Comparison of ENCODE assay signal across 1 cellular context in genomic region chr10:72097448-72098300, GRCh38.
TF ChIP-seq lines count a peak whose summit lies in the region.

No MANE protein-coding gene starts in this region.

TF ChIP-seq in K562, 482 proteins besides CTCF, POLR2A, EP300 and RAD21 (continued from another document and continues in another):
- TF ChIP-seq RFX5 (IDR thresholded peaks at IDR 0.05; ENCODE audit: low read depth, low read length) (no peak), ZNF212 (CRISPR knock-in tag; IDR thresholded peaks at IDR 0.05) (no peak), ZKSCAN1 (IDR thresholded peaks at IDR 0.05; ENCODE audit: low read depth, low read length) (no peak), ZNF318 (IDR thresholded peaks at IDR 0.05; ENCODE audit: borderline replicate concordance in 1 of 2, low read depth in 1 of 2) (peak in 1 of 2 experiments; percentile 76; a peak in 2 of 4 replicates), HDAC2 (IDR thresholded peaks at IDR 0.05) (peak; percentile 73), NR3C1 (CRISPR knock-in tag; IDR thresholded peaks at IDR 0.05) (no peak), ZNF217 (CRISPR knock-in tag; IDR thresholded peaks at IDR 0.05) (no peak), IRF1 (CRISPR knock-in tag; IDR thresholded peaks at IDR 0.05; ENCODE audit: borderline replicate concordance) (no peak), CREB1 (IDR thresholded peaks at IDR 0.05) (peak; percentile 87), CREB1 (CRISPR knock-in tag; IDR thresholded peaks at IDR 0.05) (peak; percentile 89), ZNF785 (CRISPR knock-in tag; IDR thresholded peaks at IDR 0.05) (no peak), SFPQ (IDR thresholded peaks at IDR 0.05; ENCODE audit: low read depth, low read length) (no peak), MNT (conservative IDR thresholded peaks at IDR 0.05) (peak in 1 of 2 experiments; percentile 53; a peak in 2 of 4 replicates), ARID3B (CRISPR knock-in tag; IDR thresholded peaks at IDR 0.05; ENCODE audit: borderline replicate concordance) (no peak), RERE (CRISPR knock-in tag; IDR thresholded peaks at IDR 0.05; ENCODE audit: borderline replicate concordance) (no peak), PHB2 (IDR thresholded peaks at IDR 0.05; ENCODE audit: low read depth) (no peak), MTA2 (IDR thresholded peaks at IDR 0.05; ENCODE audit: low read depth) (no peak), JUND (IDR thresholded peaks at IDR 0.05; ENCODE audit: borderline replicate concordance, low read depth, low read length) (peak; percentile 93), JUND (tag; IDR thresholded peaks at IDR 0.05; ENCODE audit: borderline replicate concordance, low read depth, low read length) (peak; percentile 91; the same call in 2 of the 3 replicates), GABPA (tag; conservative IDR thresholded peaks at IDR 0.05; ENCODE audit: low read depth) (no peak), ZFPM2 (CRISPR knock-in tag; IDR thresholded peaks at IDR 0.05) (no peak), RREB1 (CRISPR knock-in tag; IDR thresholded peaks at IDR 0.05) (no peak; the same call in 1 of the 2 replicates), ADNP (tag; IDR thresholded peaks at IDR 0.05) (no peak)
